In genomic region chr7:141568227-141568626, GRCh38 we compare ENCODE assay signal across 17 cellular contexts.
"Had no signal": no experiment of that assay in that cellular context is flagged by ENCODE, and none has a peak within 500 bp of the region (broad histone marks: within the 10 kb centered on the region; RNA-seq: fewer than 3 reads in every experiment).

No MANE protein-coding gene starts in this region.

- H3K4me3 ChIP-seq: pancreas, sigmoid colon, upper lobe of right lung had no signal

- H3K27me3 ChIP-seq: brain microvascular endothelial cell, neutrophil, pancreas, sigmoid colon, upper lobe of right lung had no signal

- FAIRE-seq: keratinocyte, pancreas had no signal

- DNase-seq: activated CD4-positive, alpha-beta T cell treated with anti-CD3 and anti-CD28 coated beads, Interleukin-2, amount 10 ng/mL, durations not matched to agents 24 days and 14 days; activated CD8-positive, alpha-beta T cell treated with anti-CD3 and anti-CD28 coated beads, Interleukin-2, amount 10 ng/mL, durations not matched to agents 7 days and 5 days; activated naive CD4-positive, alpha-beta T cell treated with Interleukin-2 at 50 U/mL for 16 hours; activated T-cell treated with anti-CD3 and anti-CD28 coated beads, Interleukin-2, amount 50 U/mL, for 24 hours; brain microvascular endothelial cell; effector CD8-positive, alpha-beta T cell; naive thymus-derived CD4-positive, alpha-beta T cell; pancreas; sigmoid colon; stimulated activated CD4-positive, alpha-beta T cell treated with anti-CD3 and anti-CD28 coated beads, Interleukin-4, amount 100 ng/mL, for 4 hours; T1000; upper lobe of right lung had no signal

- H3K4me1 ChIP-seq: pancreas, upper lobe of right lung had no signal

- H3K36me3 ChIP-seq: neutrophil, pancreas had no signal

- H3K9me3 ChIP-seq: neutrophil, pancreas, sigmoid colon, upper lobe of right lung had no signal

- ATAC-seq: activated CD8-positive, alpha-beta T cell treated with anti-CD3 and anti-CD28 coated beads, Interleukin-2, amount 10 ng/mL, durations not matched to agents 7 days and 5 days; esophagus mucosa; left lobe of liver; naive thymus-derived CD4-positive, alpha-beta T cell; pancreas; stimulated activated memory B cell treated with anti-CD40 and anti-IgM and Interleukin-4, amounts not matched to agents 10 μg/mL and 1 μg/mL and 100 μg/mL, for 72 hours; upper lobe of right lung had no signal

- H3K27ac ChIP-seq: brain microvascular endothelial cell, neutrophil, pancreas, sigmoid colon, upper lobe of right lung had no signal
